In the genomic region with DNA sequence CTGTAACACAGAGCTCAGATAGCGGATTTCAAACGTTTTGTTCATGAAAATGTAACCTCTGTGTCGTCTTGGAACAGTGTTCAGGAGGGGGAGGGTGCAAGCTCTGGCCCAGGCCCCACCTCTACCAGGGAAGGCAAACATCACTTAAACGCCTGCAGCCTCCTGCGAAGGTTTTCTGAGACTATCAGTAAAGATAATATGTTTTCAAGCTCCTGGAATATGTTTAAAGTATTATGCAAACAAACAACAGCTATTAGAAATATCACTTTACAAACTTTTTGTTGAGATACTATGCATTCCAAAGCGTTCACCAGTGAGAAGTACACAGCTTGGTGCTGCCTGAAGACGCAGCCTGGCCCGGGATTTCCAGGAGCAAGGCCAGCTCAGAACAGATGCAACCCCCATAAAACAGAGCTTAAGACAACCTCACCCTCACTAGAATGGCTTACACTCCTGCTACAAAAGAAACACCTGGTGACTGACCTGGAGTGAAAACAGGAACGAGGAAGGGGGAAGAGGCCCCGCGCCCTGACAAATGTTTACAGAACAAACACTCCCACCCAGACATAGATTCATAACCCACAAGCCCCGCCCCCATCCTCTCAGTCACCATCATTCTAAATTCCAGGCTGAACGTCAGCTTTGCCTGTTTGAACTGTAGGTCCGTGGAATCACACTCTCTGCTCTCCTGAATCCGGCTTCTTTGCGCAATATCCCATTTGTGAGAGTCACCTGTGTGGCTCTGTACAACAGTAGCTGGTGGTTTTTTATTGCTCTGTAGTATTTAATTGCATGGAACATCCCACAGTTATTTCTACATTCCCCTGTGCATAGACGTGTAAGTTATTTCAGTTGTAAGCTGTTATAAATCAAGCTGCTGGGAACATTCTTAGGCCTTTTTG, we compare ENCODE assay signal across 9 cellular contexts.
DNase-seq lines count a peak whose midpoint lies in the region; ATAC-seq and TF ChIP-seq lines count a peak whose summit lies in the region.
"Had no signal": no experiment of that assay in that cellular context is flagged by ENCODE, and none has a peak within 500 bp of the region (broad histone marks: within the 10 kb centered on the region; RNA-seq: fewer than 3 reads in every experiment).

No MANE protein-coding gene starts in this region.

- DNase-seq in NCI-H128 (lab: John Stamatoyannopoulos, UW; ENCODE audit: unreplicated experiment): peak; percentile 52
- peak; percentile 95 for DNase-seq in SW480 (ENCODE audit: low spot score)
- DNase-seq in mucosa of descending colon: peak; percentile 77 to 86 (median 80)
- no peak for DNase-seq in AG20443 (ENCODE audit: low spot score)
- DNase-seq in HCEC 1CT: no peak
- DNase-seq in NCI-H524 treated with DMSO at 0.1 percent for 48 hours (lab: John Stamatoyannopoulos, UW): no peak

- no peak overlapping the region for H3K4me3 ChIP-seq in mucosa of descending colon
- H3K4me3 ChIP-seq: cardiac muscle cell had no signal

- intact Hi-C loops in mucosa of descending colon (cut with DNase I, micrococcal nuclease): no loop called here

- H3K9me3 ChIP-seq in mucosa of descending colon: no peaks in the 10 kb centered on the region

- ATAC-seq in mucosa of descending colon (peak; percentile 87), GM19395 (IDR thresholded peaks at IDR 0.05; ENCODE audit: unreplicated experiment) (no peak)

- peaks cover 18% of the 10 kb centered on the region for H3K4me1 ChIP-seq in mucosa of descending colon (ENCODE audit: low read depth)

- peak overlapping the region; percentile 38 for H3K27ac ChIP-seq in C4-2B
- H3K27ac ChIP-seq: cardiac muscle cell had no signal

- H3K36me3 ChIP-seq in mucosa of descending colon (ENCODE audit: low read depth): no peaks in the 10 kb centered on the region
- H3K36me3 ChIP-seq: cardiac muscle cell had no signal

- TF ChIP-seq CTCF in C4-2B (conservative IDR thresholded peaks at IDR 0.05): no peak
- TF ChIP-seq CTCF in mucosa of descending colon (IDR thresholded peaks at IDR 0.05): no peak

Comparison
In these comparisons a context has a peak if more than half of its experiments do, and no peak if none do; other contexts are left out.
1. DNase-seq: peak in NCI-H128 (single experiment), SW480 (single experiment) and mucosa of descending colon (3 of 3); none in AG20443 (single experiment), HCEC 1CT (single experiment) and NCI-H524 treated with DMSO at 0.1 percent for 48 hours (single experiment).